ENCODE assay signal across 24 cellular contexts in the genomic region with DNA sequence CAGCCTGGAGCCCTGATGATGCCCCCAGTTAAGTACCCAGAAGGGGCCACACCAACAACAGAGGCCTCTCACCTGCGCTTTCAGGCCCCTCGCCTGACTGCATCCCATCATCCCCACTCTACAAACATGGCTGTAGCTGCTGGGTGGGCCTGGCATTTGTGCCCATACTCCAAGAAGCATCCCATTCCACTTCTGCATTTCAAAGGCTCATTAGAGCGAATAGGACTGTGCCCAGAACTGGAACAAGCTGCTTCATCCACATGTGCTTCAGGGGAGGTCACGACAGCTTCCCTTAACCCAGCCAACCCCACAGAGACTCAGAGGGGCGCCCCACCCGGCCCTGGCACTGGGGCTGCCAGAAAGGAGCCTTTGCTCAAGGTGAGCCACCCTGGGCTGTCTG.
DNase-seq lines count a peak whose midpoint lies in the region; ATAC-seq and TF ChIP-seq lines count a peak whose summit lies in the region.
"Had no signal": no experiment of that assay in that cellular context is flagged by ENCODE, and none has a peak within 500 bp of the region (broad histone marks: within the 10 kb centered on the region; RNA-seq: fewer than 3 reads in every experiment).

No MANE protein-coding gene starts in this region.

- H3K27ac ChIP-seq in SJCRH30 (peak overlapping the region; percentile 76), spleen (no peak overlapping the region)
- H3K27ac ChIP-seq: ascending aorta, lower lobe of right lung had no signal

- ATAC-seq in naive thymus-derived CD8-positive, alpha-beta T cell = no peak

- no peak for TF ChIP-seq CTCF in spleen (IDR thresholded peaks at IDR 0.05 in 8 of 11, conservative IDR thresholded peaks at IDR 0.05 in 3 of 11)

- DNase-seq in NCI-H2171 treated with DMSO at 0.1 percent for 48 hours (lab: John Stamatoyannopoulos, UW) (peak; percentile 50), NCI-H2171 (lab: John Stamatoyannopoulos, UW) (no peak), SJCRH30 (no peak), left kidney (ENCODE audit: low read depth, low spot score) (peak; percentile 62), spleen (no peak)
- DNase-seq in stimulated activated CD4-positive, alpha-beta T cell treated with anti-CD3 and anti-CD28 coated beads, Interleukin-4, amount 100 ng/mL, for 1 hour = no peak
- no peak for DNase-seq in naive thymus-derived CD8-positive, alpha-beta T cell
- DNase-seq: activated CD4-positive, alpha-beta memory T cell treated with anti-CD3 and anti-CD28 coated beads, Interleukin-2, amount 10 ng/mL, durations not matched to agents 7 days and 5 days; activated naive CD4-positive, alpha-beta T cell treated with anti-CD3 and anti-CD28 coated beads, Interleukin-2, amount 10 ng/mL, durations not matched to agents 7 days and 5 days; activated T-cell treated with anti-CD3 and anti-CD28 coated beads, Interleukin-2, amount 50 U/mL, for 1 hour; DMS153; GDM1; head of caudate nucleus; immature natural killer cell; lower lobe of right lung; MM.1S; NCI-H345; stimulated activated CD4-positive, alpha-beta T cell treated with anti-CD3 and anti-CD28 coated beads, Interleukin-4, amount 100 ng/mL, for 4 hours; T-helper 1 cell had no signal

- H3K9ac ChIP-seq in skeletal muscle satellite cell (ENCODE audit: low read depth, low read length) = peak overlapping the region; percentile 50

- POLR2A ChIA-PET in naive thymus-derived CD8-positive, alpha-beta T cell (lab: Charles Lee) = no interaction called here

- WGBS in spleen, 5 donors = 84 to 93% (median 86%) methylated on average over 4 to 6 of the region's 6 CpGs

- H3K9me3 Mint-ChIP-seq in naive thymus-derived CD8-positive, alpha-beta T cell = no peaks in the 10 kb centered on the region
- H3K9me3 Mint-ChIP-seq: activated CD4-positive, alpha-beta memory T cell treated with anti-CD3 and anti-CD28 coated beads, Interleukin-2, amount 10 ng/mL, durations not matched to agents 7 days and 5 days; activated naive CD4-positive, alpha-beta T cell treated with anti-CD3 and anti-CD28 coated beads, Interleukin-2, amount 10 ng/mL, durations not matched to agents 7 days and 5 days; CD14-positive monocyte; immature natural killer cell had no signal

- H3K4me1 ChIP-seq in SJCRH30 (peaks cover 25% of the 10 kb centered on the region), skeletal muscle satellite cell (ENCODE audit: control insufficient read depth, insufficient read depth, low read length) (peaks cover 25% of the 10 kb centered on the region), spleen (peaks cover 0 to 23% (median 12%) of the 10 kb centered on the region in 6 donors)
- H3K4me1 ChIP-seq: ascending aorta had no signal

- H3K9me3 ChIP-seq in SJCRH30 (replicated peaks) (no peaks in the 10 kb centered on the region), skeletal muscle satellite cell (replicated peaks; ENCODE audit: low read length) (no peaks in the 10 kb centered on the region), spleen (no peaks in the 10 kb centered on the region)
- H3K9me3 ChIP-seq: ascending aorta, lower lobe of right lung, vagina had no signal

- H3K27me3 ChIP-seq in SJCRH30 (no peaks in the 10 kb centered on the region), skeletal muscle satellite cell (ENCODE audit: control insufficient read depth, insufficient read depth, low read length) (no peaks in the 10 kb centered on the region), spleen (replicated peaks in 1 of 7) (no peaks in the 10 kb centered on the region)
- H3K27me3 ChIP-seq: ascending aorta, vagina had no signal

- no peak overlapping the region for H3K4me3 Mint-ChIP-seq in naive thymus-derived CD8-positive, alpha-beta T cell
- H3K4me3 Mint-ChIP-seq: activated CD4-positive, alpha-beta memory T cell treated with anti-CD3 and anti-CD28 coated beads, Interleukin-2, amount 10 ng/mL, durations not matched to agents 7 days and 5 days; activated naive CD4-positive, alpha-beta T cell treated with anti-CD3 and anti-CD28 coated beads, Interleukin-2, amount 10 ng/mL, durations not matched to agents 7 days and 5 days; CD14-positive monocyte; immature natural killer cell had no signal

- H3K36me3 Mint-ChIP-seq in naive thymus-derived CD8-positive, alpha-beta T cell = peaks cover 0 to 2% (median 2%) of the 10 kb centered on the region in 3 donors
- H3K36me3 Mint-ChIP-seq: immature natural killer cell had no signal

- no peaks in the 10 kb centered on the region for H3K27me3 Mint-ChIP-seq in naive thymus-derived CD8-positive, alpha-beta T cell
- H3K27me3 Mint-ChIP-seq: activated CD4-positive, alpha-beta memory T cell treated with anti-CD3 and anti-CD28 coated beads, Interleukin-2, amount 10 ng/mL, durations not matched to agents 7 days and 5 days; activated naive CD4-positive, alpha-beta T cell treated with anti-CD3 and anti-CD28 coated beads, Interleukin-2, amount 10 ng/mL, durations not matched to agents 7 days and 5 days had no signal

- peak overlapping the region in 1 of 10 donors; percentile 13 for H3K27ac Mint-ChIP-seq in naive thymus-derived CD8-positive, alpha-beta T cell
- H3K27ac Mint-ChIP-seq: activated CD4-positive, alpha-beta memory T cell treated with anti-CD3 and anti-CD28 coated beads, Interleukin-2, amount 10 ng/mL, durations not matched to agents 7 days and 5 days; activated naive CD4-positive, alpha-beta T cell treated with anti-CD3 and anti-CD28 coated beads, Interleukin-2, amount 10 ng/mL, durations not matched to agents 7 days and 5 days; immature natural killer cell had no signal

- TF ChIP-seq POLR2A in spleen (IDR thresholded peaks at IDR 0.05) = no peak

- H3K4me3 ChIP-seq in SJCRH30 = peak overlapping the region; percentile 1; the same call in 1 of the 2 replicates
- no peak overlapping the region for H3K4me3 ChIP-seq in skeletal muscle satellite cell (ENCODE audit: low read length)
- no peak overlapping the region for H3K4me3 ChIP-seq in spleen
- H3K4me3 ChIP-seq: ascending aorta, lower lobe of right lung, smooth muscle cell, vagina had no signal

- peaks cover 0 to 19% (median 7%) of the 10 kb centered on the region in 4 donors for H3K4me1 Mint-ChIP-seq in naive thymus-derived CD8-positive, alpha-beta T cell

- no peak overlapping the region for H3K4me2 ChIP-seq in skeletal muscle satellite cell (ENCODE audit: low read length)
- H3K4me2 ChIP-seq: smooth muscle cell had no signal

- intact Hi-C loops in spleen (cut with DNase I; ENCODE audit: low total_unique reads) = no loop called here

- H3K36me3 ChIP-seq in SJCRH30 (no peaks in the 10 kb centered on the region), skeletal muscle satellite cell (ENCODE audit: insufficient read depth, low read length) (peaks cover 5% of the 10 kb centered on the region), spleen (peaks cover 0 to 9% (median 0%) of the 10 kb centered on the region in 6 donors)
- H3K36me3 ChIP-seq: ascending aorta, lower lobe of right lung, vagina had no signal

Comparison
In these comparisons a context has a peak if more than half of its experiments do, and no peak if none do; other contexts are left out.
1. DNase-seq: peak in NCI-H2171 treated with DMSO at 0.1 percent for 48 hours (single experiment) and left kidney (single experiment); none in NCI-H2171 (single experiment), SJCRH30 (0 of 2), stimulated activated CD4-positive, alpha-beta T cell treated with anti-CD3 and anti-CD28 coated beads, Interleukin-4, amount 100 ng/mL, for 1 hour (single experiment), spleen (single experiment) and naive thymus-derived CD8-positive, alpha-beta T cell (0 of 10).